ENCODE assay signal across 1 cellular context in the genomic region with DNA sequence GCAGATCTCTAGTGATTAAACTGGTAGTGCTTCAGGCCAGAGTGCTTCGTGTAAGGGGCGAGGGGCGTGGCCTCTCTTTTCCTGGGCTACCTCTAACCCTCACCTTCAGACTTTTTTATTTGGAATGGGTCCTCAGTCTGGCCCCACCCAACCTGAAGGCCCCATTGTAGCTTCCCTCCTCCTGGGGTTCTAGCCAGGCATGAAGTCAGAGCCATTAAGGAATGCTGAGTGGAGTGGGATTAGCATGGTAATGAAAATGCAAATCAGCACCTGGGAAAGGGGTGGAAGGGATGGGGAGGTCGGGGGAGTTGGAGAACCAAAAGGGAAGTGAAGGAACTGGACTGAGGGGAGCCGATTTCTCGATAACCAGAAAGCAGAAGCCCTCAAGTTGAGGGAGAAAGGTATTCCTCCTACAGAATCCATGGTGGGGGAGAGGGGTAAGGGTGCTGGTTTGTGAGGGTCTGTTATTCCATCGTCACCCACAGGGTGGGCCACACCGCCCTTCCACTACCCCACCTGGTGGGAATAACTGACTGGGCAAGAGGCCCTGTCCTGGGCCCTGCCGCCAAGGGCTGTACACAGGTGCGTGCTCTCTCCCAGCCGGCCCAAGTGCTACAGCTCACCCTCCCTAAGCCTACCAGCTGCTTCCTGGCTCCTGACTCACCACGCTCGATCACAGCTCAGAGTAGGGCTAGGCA.
A peak's percentile ranks its signal among the peaks of the same experiment; 100 is the strongest.
TF ChIP-seq lines count a peak whose summit lies in the region.

No MANE protein-coding gene starts in this region.

TF ChIP-seq in GM23338, 12 proteins besides CTCF, POLR2A, EP300 and RAD21 (continued from another document):
- TF ChIP-seq, protein P1, sequence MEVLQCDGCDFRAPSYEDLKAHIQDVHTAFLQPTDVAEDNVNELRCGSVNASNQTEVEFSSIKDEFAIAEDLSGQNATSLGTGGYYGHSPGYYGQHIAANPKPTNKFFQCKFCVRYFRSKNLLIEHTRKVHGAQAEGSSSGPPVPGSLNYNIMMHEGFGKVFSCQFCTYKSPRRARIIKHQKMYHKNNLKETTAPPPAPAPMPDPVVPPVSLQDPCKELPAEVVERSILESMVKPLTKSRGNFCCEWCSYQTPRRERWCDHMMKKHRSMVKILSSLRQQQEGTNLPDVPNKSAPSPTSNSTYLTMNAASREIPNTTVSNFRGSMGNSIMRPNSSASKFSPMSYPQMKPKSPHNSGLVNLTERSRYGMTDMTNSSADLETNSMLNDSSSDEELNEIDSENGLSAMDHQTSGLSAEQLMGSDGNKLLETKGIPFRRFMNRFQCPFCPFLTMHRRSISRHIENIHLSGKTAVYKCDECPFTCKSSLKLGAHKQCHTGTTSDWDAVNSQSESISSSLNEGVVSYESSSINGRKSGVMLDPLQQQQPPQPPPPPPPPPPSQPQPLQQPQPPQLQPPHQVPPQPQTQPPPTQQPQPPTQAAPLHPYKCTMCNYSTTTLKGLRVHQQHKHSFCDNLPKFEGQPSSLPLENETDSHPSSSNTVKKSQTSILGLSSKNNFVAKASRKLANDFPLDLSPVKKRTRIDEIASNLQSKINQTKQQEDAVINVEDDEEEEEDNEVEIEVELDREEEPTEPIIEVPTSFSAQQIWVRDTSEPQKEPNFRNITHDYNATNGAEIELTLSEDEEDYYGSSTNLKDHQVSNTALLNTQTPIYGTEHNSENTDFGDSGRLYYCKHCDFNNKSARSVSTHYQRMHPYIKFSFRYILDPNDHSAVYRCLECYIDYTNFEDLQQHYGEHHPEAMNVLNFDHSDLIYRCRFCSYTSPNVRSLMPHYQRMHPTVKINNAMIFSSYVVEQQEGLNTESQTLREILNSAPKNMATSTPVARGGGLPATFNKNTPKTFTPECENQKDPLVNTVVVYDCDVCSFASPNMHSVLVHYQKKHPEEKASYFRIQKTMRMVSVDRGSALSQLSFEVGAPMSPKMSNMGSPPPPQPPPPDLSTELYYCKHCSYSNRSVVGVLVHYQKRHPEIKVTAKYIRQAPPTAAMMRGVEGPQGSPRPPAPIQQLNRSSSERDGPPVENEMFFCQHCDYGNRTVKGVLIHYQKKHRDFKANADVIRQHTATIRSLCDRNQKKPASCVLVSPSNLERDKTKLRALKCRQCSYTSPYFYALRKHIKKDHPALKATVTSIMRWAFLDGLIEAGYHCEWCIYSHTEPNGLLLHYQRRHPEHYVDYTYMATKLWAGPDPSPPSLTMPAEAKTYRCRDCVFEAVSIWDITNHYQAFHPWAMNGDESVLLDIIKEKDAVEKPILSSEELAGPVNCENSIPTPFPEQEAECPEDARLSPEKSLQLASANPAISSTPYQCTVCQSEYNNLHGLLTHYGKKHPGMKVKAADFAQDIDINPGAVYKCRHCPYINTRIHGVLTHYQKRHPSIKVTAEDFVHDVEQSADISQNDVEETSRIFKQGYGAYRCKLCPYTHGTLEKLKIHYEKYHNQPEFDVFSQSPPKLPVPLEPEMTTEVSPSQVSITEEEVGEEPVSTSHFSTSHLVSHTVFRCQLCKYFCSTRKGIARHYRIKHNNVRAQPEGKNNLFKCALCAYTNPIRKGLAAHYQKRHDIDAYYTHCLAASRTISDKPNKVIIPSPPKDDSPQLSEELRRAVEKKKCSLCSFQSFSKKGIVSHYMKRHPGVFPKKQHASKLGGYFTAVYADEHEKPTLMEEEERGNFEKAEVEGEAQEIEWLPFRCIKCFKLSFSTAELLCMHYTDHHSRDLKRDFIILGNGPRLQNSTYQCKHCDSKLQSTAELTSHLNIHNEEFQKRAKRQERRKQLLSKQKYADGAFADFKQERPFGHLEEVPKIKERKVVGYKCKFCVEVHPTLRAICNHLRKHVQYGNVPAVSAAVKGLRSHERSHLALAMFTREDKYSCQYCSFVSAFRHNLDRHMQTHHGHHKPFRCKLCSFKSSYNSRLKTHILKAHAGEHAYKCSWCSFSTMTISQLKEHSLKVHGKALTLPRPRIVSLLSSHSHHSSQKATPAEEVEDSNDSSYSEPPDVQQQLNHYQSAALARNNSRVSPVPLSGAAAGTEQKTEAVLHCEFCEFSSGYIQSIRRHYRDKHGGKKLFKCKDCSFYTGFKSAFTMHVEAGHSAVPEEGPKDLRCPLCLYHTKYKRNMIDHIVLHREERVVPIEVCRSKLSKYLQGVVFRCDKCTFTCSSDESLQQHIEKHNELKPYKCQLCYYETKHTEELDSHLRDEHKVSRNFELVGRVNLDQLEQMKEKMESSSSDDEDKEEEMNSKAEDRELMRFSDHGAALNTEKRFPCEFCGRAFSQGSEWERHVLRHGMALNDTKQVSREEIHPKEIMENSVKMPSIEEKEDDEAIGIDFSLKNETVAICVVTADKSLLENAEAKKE (CRISPR knock-in tag; IDR thresholded peaks at IDR 0.05): peak; percentile 84
